Comparison of ENCODE assay signal across 1 cellular context in the genomic region with DNA sequence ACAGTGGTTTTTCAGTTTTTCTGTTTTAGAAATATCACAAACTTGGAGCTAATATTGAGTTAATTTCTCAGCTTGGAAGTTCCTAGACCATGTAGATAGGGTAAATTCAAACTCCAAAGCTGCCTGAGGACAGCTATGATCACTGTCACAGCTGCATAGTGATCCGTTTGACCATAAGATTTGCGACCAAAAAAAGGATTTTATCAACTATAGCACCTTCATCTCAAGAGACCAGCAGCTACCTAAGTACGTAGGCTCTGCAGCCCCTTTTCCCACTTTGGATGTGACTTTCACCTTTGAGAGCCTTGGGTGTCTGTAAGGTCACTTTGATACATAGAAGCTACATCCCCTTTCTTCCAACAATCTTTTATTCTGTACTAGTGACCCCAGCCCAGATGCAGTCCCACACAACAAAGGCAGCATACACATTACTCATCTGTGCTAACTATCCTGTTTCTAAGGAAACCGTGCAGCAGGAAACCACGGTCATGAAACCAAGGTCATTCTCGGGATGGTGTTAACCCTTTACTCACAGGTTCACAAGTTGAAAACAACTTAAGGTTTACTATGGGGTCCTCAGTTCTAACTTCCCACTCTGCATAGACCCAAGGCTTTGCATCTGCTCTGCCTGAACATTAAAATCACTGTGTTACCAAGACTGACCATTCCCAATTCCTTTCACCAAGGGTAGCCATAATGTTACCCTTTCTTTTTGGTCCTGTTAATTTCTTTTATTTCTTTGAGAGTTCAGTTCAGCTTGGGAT.
TF ChIP-seq lines count a peak whose summit lies in the region.

No MANE protein-coding gene starts in this region.

TF ChIP-seq in HepG2, 621 proteins besides CTCF, POLR2A, EP300 and RAD21 (continued from another document and continues in another):
- no peak for TF ChIP-seq ZNF484 (CRISPR knock-in tag; IDR thresholded peaks at IDR 0.05; ENCODE audit: borderline replicate concordance, low read depth)
- TF ChIP-seq, protein P1, sequence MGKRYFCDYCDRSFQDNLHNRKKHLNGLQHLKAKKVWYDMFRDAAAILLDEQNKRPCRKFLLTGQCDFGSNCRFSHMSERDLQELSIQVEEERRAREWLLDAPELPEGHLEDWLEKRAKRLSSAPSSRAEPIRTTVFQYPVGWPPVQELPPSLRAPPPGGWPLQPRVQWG (CRISPR knock-in tag; IDR thresholded peaks at IDR 0.05; ENCODE audit: borderline replicate concordance, low read depth), result no peak
- no peak for TF ChIP-seq GLI4 (CRISPR knock-in tag; IDR thresholded peaks at IDR 0.05; ENCODE audit: borderline replicate concordance)
- TF ChIP-seq HNF4A (CRISPR knock-in tag; IDR thresholded peaks at IDR 0.05), result peak; percentile 56; the same call in 1 of the 2 replicates
- no peak for TF ChIP-seq NBN (conservative IDR thresholded peaks at IDR 0.05)
- TF ChIP-seq, protein P2, sequence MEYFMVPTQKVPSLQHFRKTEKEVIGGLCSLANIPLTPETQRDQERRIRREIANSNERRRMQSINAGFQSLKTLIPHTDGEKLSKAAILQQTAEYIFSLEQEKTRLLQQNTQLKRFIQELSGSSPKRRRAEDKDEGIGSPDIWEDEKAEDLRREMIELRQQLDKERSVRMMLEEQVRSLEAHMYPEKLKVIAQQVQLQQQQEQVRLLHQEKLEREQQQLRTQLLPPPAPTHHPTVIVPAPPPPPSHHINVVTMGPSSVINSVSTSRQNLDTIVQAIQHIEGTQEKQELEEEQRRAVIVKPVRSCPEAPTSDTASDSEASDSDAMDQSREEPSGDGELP (IDR thresholded peaks at IDR 0.05; ENCODE audit: borderline replicate concordance, low read depth), result peak; percentile 41; the same call in 1 of the 2 replicates
- TF ChIP-seq TMF1 (CRISPR knock-in tag; IDR thresholded peaks at IDR 0.05; ENCODE audit: low read depth), result no peak
- TF ChIP-seq TAF1 (CRISPR knock-in tag; IDR thresholded peaks at IDR 0.05), result no peak
- no peak for TF ChIP-seq LCORL (IDR thresholded peaks at IDR 0.05)
- TF ChIP-seq LCORL (CRISPR knock-in tag; IDR thresholded peaks at IDR 0.05), result no peak
- TF ChIP-seq, protein P3, sequence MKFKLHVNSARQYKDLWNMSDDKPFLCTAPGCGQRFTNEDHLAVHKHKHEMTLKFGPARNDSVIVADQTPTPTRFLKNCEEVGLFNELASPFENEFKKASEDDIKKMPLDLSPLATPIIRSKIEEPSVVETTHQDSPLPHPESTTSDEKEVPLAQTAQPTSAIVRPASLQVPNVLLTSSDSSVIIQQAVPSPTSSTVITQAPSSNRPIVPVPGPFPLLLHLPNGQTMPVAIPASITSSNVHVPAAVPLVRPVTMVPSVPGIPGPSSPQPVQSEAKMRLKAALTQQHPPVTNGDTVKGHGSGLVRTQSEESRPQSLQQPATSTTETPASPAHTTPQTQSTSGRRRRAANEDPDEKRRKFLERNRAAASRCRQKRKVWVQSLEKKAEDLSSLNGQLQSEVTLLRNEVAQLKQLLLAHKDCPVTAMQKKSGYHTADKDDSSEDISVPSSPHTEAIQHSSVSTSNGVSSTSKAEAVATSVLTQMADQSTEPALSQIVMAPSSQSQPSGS (CRISPR knock-in tag; IDR thresholded peaks at IDR 0.05), result peak; percentile 18; the same call in 1 of the 2 replicates
- peak; percentile 69 for TF ChIP-seq ASH2L (IDR thresholded peaks at IDR 0.05; ENCODE audit: insufficient read length, low read depth, low read length)
- TF ChIP-seq ZSCAN21 (CRISPR knock-in tag; IDR thresholded peaks at IDR 0.05; ENCODE audit: borderline replicate concordance), result no peak
- no peak for TF ChIP-seq ZNF264 (CRISPR knock-in tag; IDR thresholded peaks at IDR 0.05)
- TF ChIP-seq, protein P4, sequence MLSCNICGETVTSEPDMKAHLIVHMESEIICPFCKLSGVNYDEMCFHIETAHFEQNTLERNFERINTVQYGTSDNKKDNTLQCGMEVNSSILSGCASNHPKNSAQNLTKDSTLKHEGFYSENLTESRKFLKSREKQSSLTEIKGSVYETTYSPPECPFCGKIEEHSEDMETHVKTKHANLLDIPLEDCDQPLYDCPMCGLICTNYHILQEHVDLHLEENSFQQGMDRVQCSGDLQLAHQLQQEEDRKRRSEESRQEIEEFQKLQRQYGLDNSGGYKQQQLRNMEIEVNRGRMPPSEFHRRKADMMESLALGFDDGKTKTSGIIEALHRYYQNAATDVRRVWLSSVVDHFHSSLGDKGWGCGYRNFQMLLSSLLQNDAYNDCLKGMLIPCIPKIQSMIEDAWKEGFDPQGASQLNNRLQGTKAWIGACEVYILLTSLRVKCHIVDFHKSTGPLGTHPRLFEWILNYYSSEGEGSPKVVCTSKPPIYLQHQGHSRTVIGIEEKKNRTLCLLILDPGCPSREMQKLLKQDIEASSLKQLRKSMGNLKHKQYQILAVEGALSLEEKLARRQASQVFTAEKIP (CRISPR knock-in tag; IDR thresholded peaks at IDR 0.05; ENCODE audit: borderline replicate concordance), result no peak
- no peak for TF ChIP-seq ZSCAN12 (CRISPR knock-in tag; IDR thresholded peaks at IDR 0.05)
- 0 out of 2 replicates have a peak, but pooled peaks have one; percentile 46 for TF ChIP-seq MEIS1 (CRISPR knock-in tag; IDR thresholded peaks at IDR 0.05; ENCODE audit: borderline replicate concordance)
- TF ChIP-seq MIXL1 (CRISPR knock-in tag; IDR thresholded peaks at IDR 0.05), result peak; percentile 47; the same call in 1 of the 2 replicates
- TF ChIP-seq, protein P5, sequence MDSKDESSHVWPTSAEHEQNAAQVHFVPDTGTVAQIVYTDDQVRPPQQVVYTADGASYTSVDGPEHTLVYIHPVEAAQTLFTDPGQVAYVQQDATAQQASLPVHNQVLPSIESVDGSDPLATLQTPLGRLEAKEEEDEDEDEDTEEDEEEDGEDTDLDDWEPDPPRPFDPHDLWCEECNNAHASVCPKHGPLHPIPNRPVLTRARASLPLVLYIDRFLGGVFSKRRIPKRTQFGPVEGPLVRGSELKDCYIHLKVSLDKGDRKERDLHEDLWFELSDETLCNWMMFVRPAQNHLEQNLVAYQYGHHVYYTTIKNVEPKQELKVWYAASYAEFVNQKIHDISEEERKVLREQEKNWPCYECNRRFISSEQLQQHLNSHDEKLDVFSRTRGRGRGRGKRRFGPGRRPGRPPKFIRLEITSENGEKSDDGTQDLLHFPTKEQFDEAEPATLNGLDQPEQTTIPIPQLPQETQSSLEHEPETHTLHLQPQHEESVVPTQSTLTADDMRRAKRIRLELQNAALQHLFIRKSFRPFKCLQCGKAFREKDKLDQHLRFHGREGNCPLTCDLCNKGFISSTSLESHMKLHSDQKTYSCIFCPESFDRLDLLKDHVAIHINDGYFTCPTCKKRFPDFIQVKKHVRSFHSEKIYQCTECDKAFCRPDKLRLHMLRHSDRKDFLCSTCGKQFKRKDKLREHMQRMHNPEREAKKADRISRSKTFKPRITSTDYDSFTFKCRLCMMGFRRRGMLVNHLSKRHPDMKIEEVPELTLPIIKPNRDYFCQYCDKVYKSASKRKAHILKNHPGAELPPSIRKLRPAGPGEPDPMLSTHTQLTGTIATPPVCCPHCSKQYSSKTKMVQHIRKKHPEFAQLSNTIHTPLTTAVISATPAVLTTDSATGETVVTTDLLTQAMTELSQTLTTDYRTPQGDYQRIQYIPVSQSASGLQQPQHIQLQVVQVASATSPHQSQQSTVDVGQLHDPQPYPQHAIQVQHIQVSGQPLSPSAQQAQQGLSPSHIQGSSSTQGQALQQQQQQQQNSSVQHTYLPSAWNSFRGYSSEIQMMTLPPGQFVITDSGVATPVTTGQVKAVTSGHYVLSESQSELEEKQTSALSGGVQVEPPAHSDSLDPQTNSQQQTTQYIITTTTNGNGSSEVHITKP (CRISPR knock-in tag; IDR thresholded peaks at IDR 0.05; ENCODE audit: low read depth), result peak; percentile 63; the same call in 1 of the 2 replicates
- TF ChIP-seq SP1 (IDR thresholded peaks at IDR 0.05), result no peak
- TF ChIP-seq SP1 (CRISPR knock-in tag; IDR thresholded peaks at IDR 0.05), result no peak
- TF ChIP-seq, protein P6, sequence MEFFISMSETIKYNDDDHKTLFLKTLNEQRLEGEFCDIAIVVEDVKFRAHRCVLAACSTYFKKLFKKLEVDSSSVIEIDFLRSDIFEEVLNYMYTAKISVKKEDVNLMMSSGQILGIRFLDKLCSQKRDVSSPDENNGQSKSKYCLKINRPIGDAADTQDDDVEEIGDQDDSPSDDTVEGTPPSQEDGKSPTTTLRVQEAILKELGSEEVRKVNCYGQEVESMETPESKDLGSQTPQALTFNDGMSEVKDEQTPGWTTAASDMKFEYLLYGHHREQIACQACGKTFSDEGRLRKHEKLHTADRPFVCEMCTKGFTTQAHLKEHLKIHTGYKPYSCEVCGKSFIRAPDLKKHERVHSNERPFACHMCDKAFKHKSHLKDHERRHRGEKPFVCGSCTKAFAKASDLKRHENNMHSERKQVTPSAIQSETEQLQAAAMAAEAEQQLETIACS (CRISPR knock-in tag; IDR thresholded peaks at IDR 0.05), result no peak
- TF ChIP-seq, protein P7, sequence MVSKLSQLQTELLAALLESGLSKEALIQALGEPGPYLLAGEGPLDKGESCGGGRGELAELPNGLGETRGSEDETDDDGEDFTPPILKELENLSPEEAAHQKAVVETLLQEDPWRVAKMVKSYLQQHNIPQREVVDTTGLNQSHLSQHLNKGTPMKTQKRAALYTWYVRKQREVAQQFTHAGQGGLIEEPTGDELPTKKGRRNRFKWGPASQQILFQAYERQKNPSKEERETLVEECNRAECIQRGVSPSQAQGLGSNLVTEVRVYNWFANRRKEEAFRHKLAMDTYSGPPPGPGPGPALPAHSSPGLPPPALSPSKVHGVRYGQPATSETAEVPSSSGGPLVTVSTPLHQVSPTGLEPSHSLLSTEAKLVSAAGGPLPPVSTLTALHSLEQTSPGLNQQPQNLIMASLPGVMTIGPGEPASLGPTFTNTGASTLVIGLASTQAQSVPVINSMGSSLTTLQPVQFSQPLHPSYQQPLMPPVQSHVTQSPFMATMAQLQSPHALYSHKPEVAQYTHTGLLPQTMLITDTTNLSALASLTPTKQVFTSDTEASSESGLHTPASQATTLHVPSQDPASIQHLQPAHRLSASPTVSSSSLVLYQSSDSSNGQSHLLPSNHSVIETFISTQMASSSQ (IDR thresholded peaks at IDR 0.05; ENCODE audit: low read depth), result no peak
- TF ChIP-seq, protein P7 (CRISPR knock-in tag; IDR thresholded peaks at IDR 0.05; ENCODE audit: borderline replicate concordance), result no peak
- TF ChIP-seq, protein P8, sequence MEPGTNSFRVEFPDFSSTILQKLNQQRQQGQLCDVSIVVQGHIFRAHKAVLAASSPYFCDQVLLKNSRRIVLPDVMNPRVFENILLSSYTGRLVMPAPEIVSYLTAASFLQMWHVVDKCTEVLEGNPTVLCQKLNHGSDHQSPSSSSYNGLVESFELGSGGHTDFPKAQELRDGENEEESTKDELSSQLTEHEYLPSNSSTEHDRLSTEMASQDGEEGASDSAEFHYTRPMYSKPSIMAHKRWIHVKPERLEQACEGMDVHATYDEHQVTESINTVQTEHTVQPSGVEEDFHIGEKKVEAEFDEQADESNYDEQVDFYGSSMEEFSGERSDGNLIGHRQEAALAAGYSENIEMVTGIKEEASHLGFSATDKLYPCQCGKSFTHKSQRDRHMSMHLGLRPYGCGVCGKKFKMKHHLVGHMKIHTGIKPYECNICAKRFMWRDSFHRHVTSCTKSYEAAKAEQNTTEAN (CRISPR knock-in tag; conservative IDR thresholded peaks at IDR 0.05), result 0 out of 2 replicates have a peak, but pooled peaks have one; percentile 41
- TF ChIP-seq ZNF891 (CRISPR knock-in tag; IDR thresholded peaks at IDR 0.05), result no peak
- no peak; the same call in 1 of the 2 replicates for TF ChIP-seq HOXA3 (CRISPR knock-in tag; IDR thresholded peaks at IDR 0.05)
- TF ChIP-seq KAT7 (CRISPR knock-in tag; IDR thresholded peaks at IDR 0.05; ENCODE audit: borderline replicate concordance), result no peak
- no peak for TF ChIP-seq ZSCAN25 (CRISPR knock-in tag; IDR thresholded peaks at IDR 0.05)
- TF ChIP-seq MBD4 (IDR thresholded peaks at IDR 0.05; ENCODE audit: borderline replicate concordance, low read length), result no peak
- TF ChIP-seq ZNF709 (CRISPR knock-in tag; IDR thresholded peaks at IDR 0.05), result no peak
- TF ChIP-seq RBFOX2 (IDR thresholded peaks at IDR 0.05; ENCODE audit: low read depth, low read length), result no peak
- TF ChIP-seq ZNF44 (CRISPR knock-in tag; IDR thresholded peaks at IDR 0.05), result no peak
- TF ChIP-seq ZNF878 (CRISPR knock-in tag; IDR thresholded peaks at IDR 0.05), result 0 out of 2 replicates have a peak, but pooled peaks have one; percentile 53
- no peak for TF ChIP-seq BORCS8-MEF2B (CRISPR knock-in tag; IDR thresholded peaks at IDR 0.05)
- no peak for TF ChIP-seq BRCA1 (CRISPR knock-in tag; IDR thresholded peaks at IDR 0.05)
- no peak for TF ChIP-seq HOXD1 (CRISPR knock-in tag; IDR thresholded peaks at IDR 0.05)
- TF ChIP-seq TBP (CRISPR knock-in tag; IDR thresholded peaks at IDR 0.05), result no peak
- no peak for TF ChIP-seq DMAP1 (CRISPR knock-in tag; IDR thresholded peaks at IDR 0.05)
- TF ChIP-seq TSC22D2 (CRISPR knock-in tag; IDR thresholded peaks at IDR 0.05; ENCODE audit: borderline replicate concordance), result no peak
- TF ChIP-seq HNRNPH1 (optimal IDR thresholded peaks at IDR 0.05; ENCODE audit: low read depth, low read length), result no peak
- no peak for TF ChIP-seq NFRKB (IDR thresholded peaks at IDR 0.05)
- TF ChIP-seq, protein P9, sequence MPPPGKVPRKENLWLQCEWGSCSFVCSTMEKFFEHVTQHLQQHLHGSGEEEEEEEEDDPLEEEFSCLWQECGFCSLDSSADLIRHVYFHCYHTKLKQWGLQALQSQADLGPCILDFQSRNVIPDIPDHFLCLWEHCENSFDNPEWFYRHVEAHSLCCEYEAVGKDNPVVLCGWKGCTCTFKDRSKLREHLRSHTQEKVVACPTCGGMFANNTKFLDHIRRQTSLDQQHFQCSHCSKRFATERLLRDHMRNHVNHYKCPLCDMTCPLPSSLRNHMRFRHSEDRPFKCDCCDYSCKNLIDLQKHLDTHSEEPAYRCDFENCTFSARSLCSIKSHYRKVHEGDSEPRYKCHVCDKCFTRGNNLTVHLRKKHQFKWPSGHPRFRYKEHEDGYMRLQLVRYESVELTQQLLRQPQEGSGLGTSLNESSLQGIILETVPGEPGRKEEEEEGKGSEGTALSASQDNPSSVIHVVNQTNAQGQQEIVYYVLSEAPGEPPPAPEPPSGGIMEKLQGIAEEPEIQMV (CRISPR knock-in tag; IDR thresholded peaks at IDR 0.05; ENCODE audit: low read depth), result no peak
- TF ChIP-seq ARNT2 (CRISPR knock-in tag; IDR thresholded peaks at IDR 0.05; ENCODE audit: low read depth), result no peak
